ENCODE assay signal across 11 cellular contexts in the genomic region with DNA sequence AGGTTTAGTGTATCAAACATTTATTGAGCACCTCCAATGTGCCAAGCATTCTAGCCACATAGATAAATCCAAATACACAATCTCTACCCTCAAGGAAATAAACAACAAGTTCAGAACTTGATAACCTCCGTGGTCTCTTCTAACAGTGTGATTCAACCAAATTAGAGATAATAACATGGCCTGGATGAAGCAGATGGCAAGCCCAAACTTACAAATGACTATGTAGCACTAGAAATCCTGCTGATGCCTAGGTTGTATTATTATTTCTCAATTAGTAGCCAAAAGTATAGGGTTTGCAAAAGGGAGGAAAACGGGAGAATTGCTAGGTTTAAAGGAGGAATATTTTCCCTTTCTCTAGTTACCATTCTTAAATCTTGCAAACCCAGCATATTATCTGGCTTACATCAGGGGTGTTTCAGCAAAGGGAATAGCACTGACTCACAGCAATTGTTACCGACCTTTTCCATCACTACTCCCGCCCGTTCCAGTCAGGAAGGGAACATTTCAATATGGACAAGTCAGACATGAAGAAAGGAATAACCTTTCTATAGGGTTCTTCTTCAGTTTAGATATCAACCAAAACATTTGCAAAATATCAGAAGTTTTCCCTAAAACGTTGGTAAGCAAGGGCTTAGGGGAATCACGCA. TPM values are rescaled to one million over a fixed set of nuclear protein-coding genes. Genes with fewer than 3 reads are reported as not detected.
DNase-seq lines count a peak whose midpoint lies in the region; ATAC-seq and TF ChIP-seq lines count a peak whose summit lies in the region.
"Had no signal": no experiment of that assay in that cellular context is flagged by ENCODE, and none has a peak within 500 bp of the region (broad histone marks: within the 10 kb centered on the region; RNA-seq: fewer than 3 reads in every experiment).

No MANE protein-coding gene starts in this region.

- H3K9me3 ChIP-seq in BE2C = no peaks in the 10 kb centered on the region
- H3K9me3 ChIP-seq in esophagus squamous epithelium = no peaks in the 10 kb centered on the region

- H3K27me3 Mint-ChIP-seq in activated T-helper 1 cell treated with anti-CD3 and anti-CD28 coated beads, Interleukin-12 subunit alpha, Interleukin-12 subunit beta, Interleukin-2, Interleukin-4 antibody, amounts not matched to agents 30 ng/mL and 10 ng/mL and 1 ng/mL, durations not matched to agents 14 hours and 24 hours and 36 hours (ENCODE audit: insufficient read depth) = peaks cover 29% of the 10 kb centered on the region

- peak in 2 of 4 donors; percentile 19 to 35 for TF ChIP-seq POLR2A in esophagus squamous epithelium (IDR thresholded peaks at IDR 0.05)

- ATAC-seq in omental fat pad (ENCODE audit: low FRiP score) (peak; percentile 58), HG03457 (IDR thresholded peaks at IDR 0.05; ENCODE audit: unreplicated experiment) (no peak)

- 29 to 44% methylated on average over 7 of the region's 7 CpGs for WGBS in esophagus squamous epithelium, 2 donors

- H3K4me3 ChIP-seq in BE2C (ENCODE audit: low read depth, low read length) (peak overlapping the region; percentile 78), esophagus squamous epithelium (peak overlapping the region in 3 of 4 donors; percentile 57 to 84 (median 69))

- DNase-seq in BE2C = peak; percentile 20
- peak; percentile 48 for DNase-seq in NCI-H226
- DNase-seq in esophagus squamous epithelium (lab: John Stamatoyannopoulos, UW) = no peak
- no peak for DNase-seq in omental fat pad (ENCODE audit: low spot score)
- no peak for DNase-seq in DMS79 treated with DMSO at 0.1 percent for 48 hours (lab: John Stamatoyannopoulos, UW)
- DNase-seq in HT-29 (ENCODE audit: low spot score) = no peak
- DNase-seq in activated T-helper 1 cell treated with anti-CD3 and anti-CD28 coated beads, Interleukin-12 subunit alpha, Interleukin-12 subunit beta, Interleukin-2, Interleukin-4 antibody, amounts not matched to agents 30 ng/mL and 10 ng/mL and 1 ng/mL, durations not matched to agents 14 hours and 24 hours and 36 hours (ENCODE audit: low spot score) = no peak
- DNase-seq: activated CD4-positive, CD25-positive, alpha-beta regulatory T cell; anterior cingulate cortex; NCI-H510A treated with DMSO at 0.1 percent for 48 hours had no signal

- H3K27me3 ChIP-seq in BE2C = no peaks in the 10 kb centered on the region
- peaks cover 0 to 49% (median 0%) of the 10 kb centered on the region in 4 donors for H3K27me3 ChIP-seq in esophagus squamous epithelium

- H3K27ac Mint-ChIP-seq in activated T-helper 1 cell treated with anti-CD3 and anti-CD28 coated beads, Interleukin-12 subunit alpha, Interleukin-12 subunit beta, Interleukin-2, Interleukin-4 antibody, amounts not matched to agents 30 ng/mL and 10 ng/mL and 1 ng/mL, durations not matched to agents 14 hours and 24 hours and 36 hours = no peak overlapping the region

- no peaks in the 10 kb centered on the region for H3K36me3 ChIP-seq in BE2C
- no peaks in the 10 kb centered on the region for H3K36me3 ChIP-seq in esophagus squamous epithelium

- no peaks in the 10 kb centered on the region for H3K9me3 Mint-ChIP-seq in activated T-helper 1 cell treated with anti-CD3 and anti-CD28 coated beads, Interleukin-12 subunit alpha, Interleukin-12 subunit beta, Interleukin-2, Interleukin-4 antibody, amounts not matched to agents 30 ng/mL and 10 ng/mL and 1 ng/mL, durations not matched to agents 14 hours and 24 hours and 36 hours

- no peak overlapping the region for H3K4me3 Mint-ChIP-seq in activated T-helper 1 cell treated with anti-CD3 and anti-CD28 coated beads, Interleukin-12 subunit alpha, Interleukin-12 subunit beta, Interleukin-2, Interleukin-4 antibody, amounts not matched to agents 30 ng/mL and 10 ng/mL and 1 ng/mL, durations not matched to agents 14 hours and 24 hours and 36 hours

- intact Hi-C loops in esophagus squamous epithelium (cut with DNase I) = no loop called here
- intact Hi-C loops in activated T-helper 1 cell treated with anti-CD3 and anti-CD28 coated beads, Interleukin-12 subunit alpha, Interleukin-12 subunit beta, Interleukin-2, Interleukin-4 antibody, amounts not matched to agents 30 ng/mL and 10 ng/mL and 1 ng/mL, durations not matched to agents 14 hours and 24 hours and 36 hours (cut with micrococcal nuclease) = no loop called here

- H3K4me1 Mint-ChIP-seq in activated T-helper 1 cell treated with anti-CD3 and anti-CD28 coated beads, Interleukin-12 subunit alpha, Interleukin-12 subunit beta, Interleukin-2, Interleukin-4 antibody, amounts not matched to agents 30 ng/mL and 10 ng/mL and 1 ng/mL, durations not matched to agents 14 hours and 24 hours and 36 hours (ENCODE audit: low read depth) = no peaks in the 10 kb centered on the region

- H3K4me1 ChIP-seq in BE2C (peaks cover 17% of the 10 kb centered on the region), esophagus squamous epithelium (peaks cover 5 to 47% (median 20%) of the 10 kb centered on the region in 3 donors)

- H3K36me3 Mint-ChIP-seq in activated T-helper 1 cell treated with anti-CD3 and anti-CD28 coated beads, Interleukin-12 subunit alpha, Interleukin-12 subunit beta, Interleukin-2, Interleukin-4 antibody, amounts not matched to agents 30 ng/mL and 10 ng/mL and 1 ng/mL, durations not matched to agents 14 hours and 24 hours and 36 hours (ENCODE audit: low read depth) = no peaks in the 10 kb centered on the region

- H3K27ac ChIP-seq in esophagus squamous epithelium = peak overlapping the region; percentile 53 to 94 (median 88)

- no peak for TF ChIP-seq CTCF in BE2C (IDR thresholded peaks at IDR 0.05; ENCODE audit: low read depth, low read length)
- TF ChIP-seq CTCF in esophagus squamous epithelium (IDR thresholded peaks at IDR 0.05) = no peak
- no peak for TF ChIP-seq CTCF in omental fat pad (IDR thresholded peaks at IDR 0.05)

RNA-seq across cellular contexts. Expression of gene DPYSL3, which starts 2.3 kb away (rescaled TPM):
- 306 TPM for polyA plus RNA-seq in BE2C (2012; ENCODE audit: insufficient read depth, insufficient read length, low read depth)
- total RNA-seq in esophagus squamous epithelium (10 to 100 TPM in 2 of 4 donors, 1 to 10 TPM in 2; 5.2 to 62.9 (median 14.0) TPM), omental fat pad (10 to 100 TPM; 26.9 to 78.0 (median 54.9) TPM)
- total RNA-seq in HT-29 (2014; rRNA removed; shearing (Covaris generic)) = 0.81 and 2.3 TPM in 2 replicates
- 0.16 TPM in 1 of 2 replicates, not detected in the other for total RNA-seq in activated T-helper 1 cell treated with anti-CD3 and anti-CD28 coated beads, Interleukin-12 subunit alpha, Interleukin-12 subunit beta, Interleukin-2, Interleukin-4 antibody, amounts not matched to agents 30 ng/mL and 10 ng/mL and 1 ng/mL, durations not matched to agents 14 hours and 24 hours and 36 hours

Comparison
In these comparisons a context has a peak if more than half of its experiments do, and no peak if none do; other contexts are left out.
1. DNase-seq: peak in BE2C (single experiment) and NCI-H226 (single experiment); none in esophagus squamous epithelium (single experiment), omental fat pad (single experiment), DMS79 treated with DMSO at 0.1 percent for 48 hours (single experiment), HT-29 (single experiment) and activated T-helper 1 cell treated with anti-CD3 and anti-CD28 coated beads, Interleukin-12 subunit alpha, Interleukin-12 subunit beta, Interleukin-2, Interleukin-4 antibody, amounts not matched to agents 30 ng/mL and 10 ng/mL and 1 ng/mL, durations not matched to agents 14 hours and 24 hours and 36 hours (single experiment).